ENCODE assay signal across 8 cellular contexts in genomic region chr7:117871778-117872538, GRCh38. TPM values are rescaled to one million over a fixed set of nuclear protein-coding genes. Genes with fewer than 3 reads are reported as not detected.
A peak's percentile ranks its signal among the peaks of the same experiment; 100 is the strongest.
DNase-seq lines count a peak whose midpoint lies in the region; ATAC-seq and TF ChIP-seq lines count a peak whose summit lies in the region.

No MANE protein-coding gene starts in this region.

- DNase-seq in G401 (ENCODE audit: low spot score) (peak; percentile 73), SK-N-SH (peak; percentile 24), heart right ventricle (peak in 1 of 2 donors; percentile 15), SHP77 (lab: John Stamatoyannopoulos, UW) (no peak), SIG-M5 treated with dmso at 0.1 percent for 504 hours (lab: John Stamatoyannopoulos, UW; ENCODE audit: unreplicated experiment) (no peak), HuH-7.5 (ENCODE audit: low spot score) (no peak)
- DNase-seq in activated CD4-positive, alpha-beta T cell treated with anti-CD3 and anti-CD28 coated beads, Interleukin-2, amount 50 U/mL, for 48 hours: no peak

- in situ Hi-C loops in G401 (cut with HindIII; ENCODE audit: low sequenced_read_pairs): no loop called here

- 13% methylated on average over 18 of the region's 18 CpGs for WGBS in SK-N-SH (ENCODE audit: low lambda C conversion rate)
- 2 to 6% methylated on average over 18 of the region's 18 CpGs for WGBS in heart right ventricle, 2 donors

- H3K27ac ChIP-seq in SK-N-SH (ENCODE audit: low read depth in 2 of 2, low read length in 1 of 2): no peak overlapping the region
- H3K27ac ChIP-seq in heart right ventricle: peak overlapping the region in 1 of 10 donors; percentile 73
- peak overlapping the region; percentile 43 for H3K27ac ChIP-seq in parathyroid adenoma

- TF ChIP-seq EP300 in SK-N-SH (IDR thresholded peaks at IDR 0.05; ENCODE audit: borderline replicate concordance in 1 of 2, low read depth in 1 of 2, low read length in 1 of 2): no peak

- H4K20me1 ChIP-seq in SK-N-SH (ENCODE audit: insufficient read depth): no peaks in the 10 kb centered on the region

- H3K36me3 ChIP-seq in SK-N-SH (replicated peaks in 1 of 2; ENCODE audit: control insufficient read depth in 1 of 2, insufficient read depth in 2 of 2, low read length in 1 of 2) (no peaks in the 10 kb centered on the region), heart right ventricle (no peaks in the 10 kb centered on the region), parathyroid adenoma (ENCODE audit: control insufficient read depth, insufficient read depth, low read length) (no peaks in the 10 kb centered on the region)

- no peak for TF ChIP-seq CTCF in SK-N-SH (IDR thresholded peaks at IDR 0.05)
- no peak for TF ChIP-seq CTCF in heart right ventricle (IDR thresholded peaks at IDR 0.05)
- TF ChIP-seq CTCF in parathyroid adenoma (IDR thresholded peaks at IDR 0.05): no peak

- H3K9ac ChIP-seq in SK-N-SH: no peak overlapping the region
- no peak overlapping the region for H3K9ac ChIP-seq in parathyroid adenoma

- H3K27me3 ChIP-seq in SK-N-SH (ENCODE audit: insufficient read depth) (peaks cover 59% of the 10 kb centered on the region), heart right ventricle (peaks cover 0 to 65% (median 17%) of the 10 kb centered on the region in 7 donors), parathyroid adenoma (ENCODE audit: control insufficient read depth, insufficient read depth, low read length) (no peaks in the 10 kb centered on the region)

- no peak for TF ChIP-seq RAD21 in SK-N-SH (IDR thresholded peaks at IDR 0.05; ENCODE audit: low read length)

- no peak overlapping the region for H3K4me2 ChIP-seq in SK-N-SH
- H3K4me2 ChIP-seq in parathyroid adenoma (ENCODE audit: low read length): peak overlapping the region; percentile 46

- CTCF ChIA-PET in SK-N-SH (lab: Yijun Ruan, JAX): interaction anchor here (1.5 kb wide), 1 partner anchor 57 kb away, joined by 3 read pairs; no protein-coding TSS in a partner anchor

- H3K4me1 ChIP-seq in SK-N-SH (ENCODE audit: control insufficient read depth in 1 of 2, insufficient read depth in 2 of 2, low read depth in 1 of 2, low read length in 1 of 2): peaks cover 0 to 3% of the 10 kb centered on the region in 2 experiments; a peak in 1 of 4 replicates
- H3K4me1 ChIP-seq in heart right ventricle: peaks cover 0 to 45% (median 14%) of the 10 kb centered on the region in 9 donors
- H3K4me1 ChIP-seq in parathyroid adenoma: peaks cover 4% of the 10 kb centered on the region

- H3K9me3 ChIP-seq in SK-N-SH: no peaks in the 10 kb centered on the region
- H3K9me3 ChIP-seq in heart right ventricle: no peaks in the 10 kb centered on the region
- no peaks in the 10 kb centered on the region for H3K9me3 ChIP-seq in parathyroid adenoma (ENCODE audit: control insufficient read depth, low read length)

- POLR2A ChIA-PET in SK-N-SH (lab: Yijun Ruan, JAX): no interaction called here

- peak; percentile 6 to 65 (median 40) for ATAC-seq in heart right ventricle

- intact Hi-C loops in heart right ventricle (cut with DNase I): loop anchor here in 4 of 10 donors (5.0 to 10.0 kb wide), 2 partner anchors 117 to 120 kb away; no protein-coding TSS in a partner anchor

- H3K4me3 ChIP-seq in SK-N-SH (ENCODE audit: low read depth in 2 of 2, low read length in 1 of 2) (no peak overlapping the region), heart right ventricle (peak overlapping the region; percentile 57 to 91 (median 80)), parathyroid adenoma (ENCODE audit: low read depth, low read length) (peak overlapping the region; percentile 92)

- 0 out of 2 replicates have a peak, but pooled peaks cover 5% of the 10 kb centered on the region for H3K9me2 ChIP-seq in SK-N-SH

- H3F3A ChIP-seq in SK-N-SH (replicated peaks; ENCODE audit: insufficient read depth): no peaks in the 10 kb centered on the region

- H3K79me2 ChIP-seq in SK-N-SH (ENCODE audit: insufficient read depth) (no peaks in the 10 kb centered on the region), parathyroid adenoma (no peaks in the 10 kb centered on the region)

- H2AFZ ChIP-seq in SK-N-SH (ENCODE audit: low read depth): no peak overlapping the region
- H2AFZ ChIP-seq in parathyroid adenoma: peak overlapping the region; percentile 82

TF ChIP-seq in SK-N-SH, 30 proteins besides CTCF, POLR2A, EP300 and RAD21:
- TF ChIP-seq RCOR1 (IDR thresholded peaks at IDR 0.05; ENCODE audit: low read length): no peak
- no peak for TF ChIP-seq REST (IDR thresholded peaks at IDR 0.05; ENCODE audit: low read depth, low read length)
- TF ChIP-seq USF2 (IDR thresholded peaks at IDR 0.05; ENCODE audit: borderline replicate concordance, low read depth, low read length): no peak
- TF ChIP-seq EZH2phosphoT487 (IDR thresholded peaks at IDR 0.05; ENCODE audit: borderline replicate concordance, low read depth): no peak
- no peak for TF ChIP-seq PBX3 (IDR thresholded peaks at IDR 0.05)
- TF ChIP-seq NRF1 (IDR thresholded peaks at IDR 0.05; ENCODE audit: low read depth, low read length): no peak
- TF ChIP-seq SIN3A (IDR thresholded peaks at IDR 0.05; ENCODE audit: borderline replicate concordance, low read depth, low read length): no peak

RNA-seq across cellular contexts. Expression of gene CTTNBP2, which starts 1.3 kb away (rescaled TPM):
- total RNA-seq in G401 (2014; rRNA removed; shearing (Covaris generic)): not detected in 2 replicates
- polyA plus RNA-seq in SK-N-SH (2012; rRNA removed) (not detected in 2 replicates), heart right ventricle (1 to 10 TPM in 1 of 2 donors, under 1 TPM in 1; 0.41 to 1.3 TPM)
- not detected in 2 replicates for polyA plus RNA-seq in SK-N-SH (2012; cell fraction: cytosol; rRNA removed)
- not detected in 2 replicates for polyA plus RNA-seq in SK-N-SH (2012; cell fraction: nucleus; rRNA removed)
- total RNA-seq in heart right ventricle: 1 to 10 TPM in 5 of 10 donors, under 1 TPM in 5; 0.49 to 2.0 (median 0.97) TPM

Comparison
In these comparisons a context has a peak if more than half of its experiments do, and no peak if none do; other contexts are left out.
1. DNase-seq: peak in G401 (single experiment) and SK-N-SH (single experiment); none in SHP77 (0 of 2), SIG-M5 treated with dmso at 0.1 percent for 504 hours (single experiment), HuH-7.5 (single experiment) and activated CD4-positive, alpha-beta T cell treated with anti-CD3 and anti-CD28 coated beads, Interleukin-2, amount 50 U/mL, for 48 hours (0 of 2).
2. H3K4me3 ChIP-seq: peak in heart right ventricle (10 of 10) and parathyroid adenoma (single experiment); none in SK-N-SH (0 of 2).